1 cellular context compared by ENCODE assay signal in genomic region chr14:67512463-67513134, GRCh38.
TF ChIP-seq lines count a peak whose summit lies in the region.

No MANE protein-coding gene starts in this region.

TF ChIP-seq in A549, 52 proteins besides CTCF, POLR2A, EP300 and RAD21:
- TF ChIP-seq BCL3 (IDR thresholded peaks at IDR 0.05) (no peak), HDAC2 (IDR thresholded peaks at IDR 0.05) (no peak), CBX8 (IDR thresholded peaks at IDR 0.05) (no peak), PHF8 (IDR thresholded peaks at IDR 0.05; ENCODE audit: borderline replicate concordance, low read depth) (no peak), MAX (IDR thresholded peaks at IDR 0.05) (no peak), PBX3 (IDR thresholded peaks at IDR 0.05) (no peak), ZFP36 (IDR thresholded peaks at IDR 0.05; ENCODE audit: borderline replicate concordance, partially characterized antibody) (no peak), ZC3H11A (IDR thresholded peaks at IDR 0.05) (no peak), FOSB (CRISPR knock-in tag; IDR thresholded peaks at IDR 0.05) (no peak), HOXB13 (CRISPR knock-in tag; IDR thresholded peaks at IDR 0.05; ENCODE audit: low read depth) (no peak), USF2 (IDR thresholded peaks at IDR 0.05) (no peak), RARB (CRISPR knock-in tag; IDR thresholded peaks at IDR 0.05) (no peak), KDM1A (IDR thresholded peaks at IDR 0.05; ENCODE audit: low read depth) (no peak)
TF ChIP-seq in A549: peak in this region for 0.
